ENCODE assay signal across 13 cellular contexts in the genomic region with DNA sequence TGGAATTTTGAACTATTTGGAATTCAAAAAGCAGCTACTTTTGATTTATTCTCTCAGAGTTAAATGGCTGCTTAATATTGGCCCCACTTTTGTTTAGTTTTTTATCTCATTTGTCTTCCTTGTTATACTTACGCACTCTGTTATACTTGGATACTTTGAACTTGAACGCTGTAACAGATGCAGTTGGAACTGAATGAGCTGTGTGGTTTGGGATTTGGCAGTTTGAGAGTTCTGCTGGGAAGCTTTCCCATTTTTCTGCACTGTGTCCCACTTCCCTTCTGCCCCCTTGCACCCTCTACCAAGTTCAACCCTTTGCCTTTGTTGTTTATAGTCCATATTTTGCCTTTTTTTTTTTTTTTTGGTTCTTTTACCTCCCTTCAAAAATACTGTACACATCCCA. TPM values are rescaled to one million over a fixed set of nuclear protein-coding genes. Genes with fewer than 3 reads are reported as not detected.
DNase-seq lines count a peak whose midpoint lies in the region; ATAC-seq, FAIRE-seq and TF ChIP-seq lines count a peak whose summit lies in the region.
"Had no signal": no experiment of that assay in that cellular context is flagged by ENCODE, and none has a peak within 500 bp of the region (broad histone marks: within the 10 kb centered on the region; RNA-seq: fewer than 3 reads in every experiment).

No MANE protein-coding gene starts in this region.

- H3K79me2 ChIP-seq in HepG2 (ENCODE audit: insufficient read depth, low read length), result peaks cover 3% of the 10 kb centered on the region

- no peak overlapping the region for H3K4me2 ChIP-seq in HepG2 (ENCODE audit: low read depth, low read length)
- H3K4me2 ChIP-seq: KMS-11 had no signal

- H3K27ac ChIP-seq in liver (ENCODE audit: low read depth in 1 of 2, low read length in 2 of 2), result peak overlapping the region; percentile 60 to 73
- H3K27ac ChIP-seq in HepG2 (ENCODE audit: extremely low read length, insufficient read depth, low read length), result no peak overlapping the region
- H3K27ac ChIP-seq in vagina, result peak overlapping the region; percentile 39
- H3K27ac ChIP-seq: KMS-11, SJSA1 had no signal

- no peak for FAIRE-seq in HepG2 (lab: Jason Lieb, UNC)
- FAIRE-seq: urothelium cell line had no signal

- CTCF ChIA-PET in HepG2 (lab: Yijun Ruan, JAX; ENCODE audit: low intra/inter-chr PET ratio, low total read pairs), result no interaction called here

- WGBS in liver, result 24% methylated on average over 2 of the region's 2 CpGs
- WGBS in HepG2 (ENCODE audit: low lambda C conversion rate), result 96% methylated on average over 2 of the region's 2 CpGs

- H3K27me3 ChIP-seq in liver (ENCODE audit: control insufficient read depth in 4 of 4, insufficient read depth in 4 of 4, low read length in 3 of 4) (no peaks in the 10 kb centered on the region), HepG2 (ENCODE audit: control insufficient read depth in 1 of 2, insufficient read depth in 2 of 2, low read length in 2 of 2) (no peaks in the 10 kb centered on the region), neuron (ENCODE audit: insufficient read depth, low read length) (no peaks in the 10 kb centered on the region), vagina (no peaks in the 10 kb centered on the region)
- H3K27me3 ChIP-seq: SJSA1 had no signal

- POLR2A ChIA-PET in HepG2 (lab: Yijun Ruan, JAX), result interaction anchor here (1.5 kb wide), 1 partner anchor 24 kb away, joined by 6 read pairs; no protein-coding TSS in a partner anchor

- H3K9ac ChIP-seq in liver (ENCODE audit: low read depth in 1 of 2, low read length in 2 of 2), result peak overlapping the region in 1 of 2 donors; percentile 71
- no peak overlapping the region for H3K9ac ChIP-seq in HepG2 (ENCODE audit: insufficient read depth, low read depth, low read length)
- H3K9ac ChIP-seq: KMS-11 had no signal

- no peak overlapping the region for H3K4me3 ChIP-seq in liver (ENCODE audit: low read depth in 1 of 3, low read length in 3 of 3)
- no peak overlapping the region for H3K4me3 ChIP-seq in HepG2 (replicated peaks in 1 of 3; ENCODE audit: insufficient read depth in 1 of 3, low read depth in 2 of 3, low read length in 3 of 3)
- peak overlapping the region; percentile 70 for H3K4me3 ChIP-seq in neuron (ENCODE audit: low read length)
- peak overlapping the region in 1 of 2 donors; percentile 4 for H3K4me3 ChIP-seq in vagina
- H3K4me3 ChIP-seq: SJSA1 had no signal

- H3K4me1 ChIP-seq in liver (ENCODE audit: control insufficient read depth in 4 of 4, insufficient read depth in 4 of 4, low read length in 3 of 4) (peaks cover 14 to 65% (median 53%) of the 10 kb centered on the region in 4 donors), HepG2 (ENCODE audit: insufficient read depth, low read length) (peaks cover 44% of the 10 kb centered on the region), neuron (ENCODE audit: insufficient read depth, low read length) (peaks cover 38% of the 10 kb centered on the region), vagina (peaks cover 12% of the 10 kb centered on the region)

- H4K20me1 ChIP-seq in HepG2 (ENCODE audit: insufficient read depth, low read length), result no peaks in the 10 kb centered on the region

- intact Hi-C loops in HepG2 (cut with micrococcal nuclease; ENCODE audit: unreplicated experiment), result loop anchor here (5.0 kb wide), 1 partner anchor 88 kb away; a partner anchor contains a TSS
- intact Hi-C loops in Right ventricle myocardium superior (cut with DNase I), result loop anchor here (5.0 kb wide), 1 partner anchor 68 kb away; no protein-coding TSS in a partner anchor
- intact Hi-C loops in vagina (cut with DNase I), result loop anchor here (10.0 kb wide), 1 partner anchor 120 kb away; no protein-coding TSS in a partner anchor

- ATAC-seq in HepG2, result no peak
- ATAC-seq in Right ventricle myocardium superior (ENCODE audit: poor library complexity), result peak; percentile 36
- ATAC-seq in GM18873 (IDR thresholded peaks at IDR 0.05; ENCODE audit: low FRiP score, unreplicated experiment), result no peak
- no peak for ATAC-seq in HG03196 (IDR thresholded peaks at IDR 0.05; ENCODE audit: unreplicated experiment)

- peaks cover 0 to 2% (median 0%) of the 10 kb centered on the region in 4 donors for H3K36me3 ChIP-seq in liver (ENCODE audit: control insufficient read depth in 4 of 4, insufficient read depth in 3 of 4, low read depth in 1 of 4, low read length in 3 of 4)
- H3K36me3 ChIP-seq in HepG2 (replicated peaks in 1 of 2; ENCODE audit: control insufficient read depth in 1 of 2, insufficient read depth in 2 of 2, low read length in 2 of 2), result peaks cover 0 to 7% of the 10 kb centered on the region in 2 experiments; a peak in 2 of 5 replicates
- H3K36me3 ChIP-seq in neuron (ENCODE audit: insufficient read depth, low read length), result peaks cover 60% of the 10 kb centered on the region
- H3K36me3 ChIP-seq in vagina, result peaks cover 0 to 7% of the 10 kb centered on the region in 2 donors

- in situ Hi-C loops in HepG2 (cut with HindIII; ENCODE audit: extremely low pct_ligation_motif_present, low pct_unique_long_range_greater_than_20kb), result no loop called here

- no peak for TF ChIP-seq EP300 in HepG2 (IDR thresholded peaks at IDR 0.05; ENCODE audit: low read depth in 2 of 2, low read length in 2 of 2)
- TF ChIP-seq EP300 in HepG2 (CRISPR knock-in tag; IDR thresholded peaks at IDR 0.05; ENCODE audit: borderline replicate concordance), result no peak

- TF ChIP-seq RAD21 in liver (IDR thresholded peaks at IDR 0.05), result peak; percentile 23 to 42
- no peak for TF ChIP-seq RAD21 in HepG2 (CRISPR knock-in tag; IDR thresholded peaks at IDR 0.05)

- DNase-seq in HepG2 (ENCODE audit: low spot score) (no peak), Right ventricle myocardium superior (no peak), vagina (ENCODE audit: extremely low spot score in 2 of 2) (no peak), middle frontal gyrus (ENCODE audit: extremely low spot score, low spot score) (no peak)
- DNase-seq: activated CD4-positive, alpha-beta memory T cell treated with anti-CD3 and anti-CD28 coated beads, Interleukin-2, amount 10 ng/mL, durations not matched to agents 7 days and 5 days; esophagus squamous epithelium had no signal

- TF ChIP-seq POLR2A in HepG2 (IDR thresholded peaks at IDR 0.05; ENCODE audit: insufficient read depth in 1 of 2, low read depth in 2 of 2, low read length in 2 of 2) (no peak), vagina (IDR thresholded peaks at IDR 0.05) (no peak)

- no TSS peak for BruUV-seq in HepG2 (replicated peaks; lab: Mats Ljungman, UMichigan)

- H2AFZ ChIP-seq in HepG2 (ENCODE audit: low read length), result no peak overlapping the region
- H2AFZ ChIP-seq in neuron (ENCODE audit: low read depth, low read length), result no peak overlapping the region

- TF ChIP-seq CTCF in liver (IDR thresholded peaks at IDR 0.05; ENCODE audit: low read depth, low read length, missing input control) (no peak), HepG2 (CRISPR knock-in tag; IDR thresholded peaks at IDR 0.05) (no peak), vagina (IDR thresholded peaks at IDR 0.05) (no peak)

- H3K9me3 ChIP-seq in liver (ENCODE audit: control insufficient read depth in 4 of 4, low read length in 3 of 4) (no peaks in the 10 kb centered on the region), HepG2 (ENCODE audit: low read length) (no peaks in the 10 kb centered on the region), neuron (ENCODE audit: low read length) (no peaks in the 10 kb centered on the region), vagina (no peaks in the 10 kb centered on the region)
- H3K9me3 ChIP-seq: esophagus squamous epithelium, SJSA1 had no signal

RNA-seq across cellular contexts. Expression of a gene that starts 3.8 kb away (rescaled TPM):
- total RNA-seq in liver (10 to 100 TPM; 43.3 to 59.8 TPM), HepG2 (2016; rRNA removed; fragmentation: Illumina TruSeq; extraction: Trizol) (35.4 and 39.6 TPM in 2 replicates), Right ventricle myocardium superior (81.1 TPM), vagina (43.2 TPM)
- polyA plus RNA-seq in liver (10 to 100 TPM; 10.5 to 36.2 TPM), HepG2 (2011; rRNA removed) (27.8 and 31.6 TPM in 2 replicates)
- total RNA-seq in HepG2 (2016; cell fraction: cytosol; rRNA removed; fragmentation: Illumina TruSeq; extraction: Trizol; ENCODE audit: low read depth), result 65.4 and 73.3 TPM in 2 replicates
- total RNA-seq in HepG2 (2016; cell fraction: insoluble cytoplasmic fraction; rRNA removed; fragmentation: Illumina TruSeq; extraction: Trizol), result 34.8 and 35.7 TPM in 2 replicates
- total RNA-seq in HepG2 (2016; cell fraction: membrane; rRNA removed; fragmentation: Illumina TruSeq; extraction: Trizol), result 29.2 and 34.2 TPM in 2 replicates
- 34.5 and 45.0 TPM in 2 replicates for total RNA-seq in HepG2 (2016; cell fraction: nucleus; rRNA removed; fragmentation: Illumina TruSeq; extraction: Trizol)
- 33.5 and 37.5 TPM in 2 replicates for polyA plus RNA-seq in HepG2 (2011; cell fraction: cytosol; rRNA removed)
- 28.1 and 35.6 TPM in 2 replicates for polyA plus RNA-seq in HepG2 (2011; cell fraction: nucleus; rRNA removed)
- polyA plus RNA-seq in HepG2 (2012), result 16.2 and 20.3 TPM in 2 replicates
- 4.4 and 6.7 TPM in 2 replicates for polyA plus RNA-seq in HepG2 (2016; cell fraction: cytosol; fragmentation: Illumina TruSeq; extraction: Trizol; ENCODE audit: low read depth)
- 31.3 and 33.4 TPM in 2 replicates for polyA plus RNA-seq in HepG2 (2016; cell fraction: insoluble cytoplasmic fraction; fragmentation: Illumina TruSeq; extraction: Trizol; ENCODE audit: low read depth)
- 11.0 and 11.2 TPM in 2 replicates for polyA plus RNA-seq in HepG2 (2016; cell fraction: membrane; fragmentation: Illumina TruSeq; extraction: Trizol; ENCODE audit: low read depth)
- 31.1 and 35.1 TPM in 2 replicates for polyA plus RNA-seq in HepG2 (2016; cell fraction: nucleus; fragmentation: Illumina TruSeq; extraction: Trizol; ENCODE audit: insufficient read depth, low read depth)
- polyA minus RNA-seq in HepG2 (2011; rRNA and poly(A)+ RNA removed; ENCODE audit: low replicate concordance), result 153 and 617 TPM in 2 replicates
- 64.8 and 73.2 TPM in 2 replicates for polyA minus RNA-seq in HepG2 (2011; cell fraction: cytosol; rRNA and poly(A)+ RNA removed)
- polyA minus RNA-seq in HepG2 (2011; cell fraction: nucleus; rRNA and poly(A)+ RNA removed), result 85.0 and 93.4 TPM in 2 replicates

RNA-seq across cellular contexts. Expression of a gene that starts 52.1 kb away (rescaled TPM):
- total RNA-seq in liver, result under 1 TPM in 1 of 2 donors, not detected in 1; 0.28 TPM
- under 1 TPM in 1 of 2 donors, not detected in 1; 0.49 TPM for polyA plus RNA-seq in liver
- not detected in 2 replicates for total RNA-seq in HepG2 (2016; rRNA removed; fragmentation: Illumina TruSeq; extraction: Trizol)
- total RNA-seq in HepG2 (2016; cell fraction: cytosol; rRNA removed; fragmentation: Illumina TruSeq; extraction: Trizol; ENCODE audit: low read depth), result not detected in 2 replicates
- total RNA-seq in HepG2 (2016; cell fraction: insoluble cytoplasmic fraction; rRNA removed; fragmentation: Illumina TruSeq; extraction: Trizol), result not detected in 2 replicates
- total RNA-seq in HepG2 (2016; cell fraction: membrane; rRNA removed; fragmentation: Illumina TruSeq; extraction: Trizol), result not detected in 2 replicates
- not detected in 2 replicates for total RNA-seq in HepG2 (2016; cell fraction: nucleus; rRNA removed; fragmentation: Illumina TruSeq; extraction: Trizol)
- not detected in 2 replicates for polyA plus RNA-seq in HepG2 (2011; rRNA removed)
- not detected in 2 replicates for polyA plus RNA-seq in HepG2 (2011; cell fraction: cytosol; rRNA removed)
- not detected in 2 replicates for polyA plus RNA-seq in HepG2 (2011; cell fraction: nucleus; rRNA removed)
- 0.19 TPM in 1 of 2 replicates, not detected in the other for polyA plus RNA-seq in HepG2 (2012)
- not detected in 2 replicates for polyA plus RNA-seq in HepG2 (2016; cell fraction: cytosol; fragmentation: Illumina TruSeq; extraction: Trizol; ENCODE audit: low read depth)
- polyA plus RNA-seq in HepG2 (2016; cell fraction: insoluble cytoplasmic fraction; fragmentation: Illumina TruSeq; extraction: Trizol; ENCODE audit: low read depth), result not detected in 2 replicates
- polyA plus RNA-seq in HepG2 (2016; cell fraction: membrane; fragmentation: Illumina TruSeq; extraction: Trizol; ENCODE audit: low read depth), result not detected in 2 replicates
- not detected in 2 replicates for polyA plus RNA-seq in HepG2 (2016; cell fraction: nucleus; fragmentation: Illumina TruSeq; extraction: Trizol; ENCODE audit: insufficient read depth, low read depth)
- not detected in 2 replicates for polyA minus RNA-seq in HepG2 (2011; rRNA and poly(A)+ RNA removed; ENCODE audit: low replicate concordance)
- polyA minus RNA-seq in HepG2 (2011; cell fraction: cytosol; rRNA and poly(A)+ RNA removed), result not detected in 2 replicates
- not detected in 2 replicates for polyA minus RNA-seq in HepG2 (2011; cell fraction: nucleus; rRNA and poly(A)+ RNA removed)
- not detected for total RNA-seq in Right ventricle myocardium superior
- total RNA-seq in vagina, result not detected
- total RNA-seq: activated CD4-positive, alpha-beta memory T cell treated with anti-CD3 and anti-CD28 coated beads, Interleukin-2, amount 10 ng/mL, durations not matched to agents 7 days and 5 days; esophagus squamous epithelium had no signal
